Comparison of ENCODE assay signal across 8 cellular contexts in the genomic region with DNA sequence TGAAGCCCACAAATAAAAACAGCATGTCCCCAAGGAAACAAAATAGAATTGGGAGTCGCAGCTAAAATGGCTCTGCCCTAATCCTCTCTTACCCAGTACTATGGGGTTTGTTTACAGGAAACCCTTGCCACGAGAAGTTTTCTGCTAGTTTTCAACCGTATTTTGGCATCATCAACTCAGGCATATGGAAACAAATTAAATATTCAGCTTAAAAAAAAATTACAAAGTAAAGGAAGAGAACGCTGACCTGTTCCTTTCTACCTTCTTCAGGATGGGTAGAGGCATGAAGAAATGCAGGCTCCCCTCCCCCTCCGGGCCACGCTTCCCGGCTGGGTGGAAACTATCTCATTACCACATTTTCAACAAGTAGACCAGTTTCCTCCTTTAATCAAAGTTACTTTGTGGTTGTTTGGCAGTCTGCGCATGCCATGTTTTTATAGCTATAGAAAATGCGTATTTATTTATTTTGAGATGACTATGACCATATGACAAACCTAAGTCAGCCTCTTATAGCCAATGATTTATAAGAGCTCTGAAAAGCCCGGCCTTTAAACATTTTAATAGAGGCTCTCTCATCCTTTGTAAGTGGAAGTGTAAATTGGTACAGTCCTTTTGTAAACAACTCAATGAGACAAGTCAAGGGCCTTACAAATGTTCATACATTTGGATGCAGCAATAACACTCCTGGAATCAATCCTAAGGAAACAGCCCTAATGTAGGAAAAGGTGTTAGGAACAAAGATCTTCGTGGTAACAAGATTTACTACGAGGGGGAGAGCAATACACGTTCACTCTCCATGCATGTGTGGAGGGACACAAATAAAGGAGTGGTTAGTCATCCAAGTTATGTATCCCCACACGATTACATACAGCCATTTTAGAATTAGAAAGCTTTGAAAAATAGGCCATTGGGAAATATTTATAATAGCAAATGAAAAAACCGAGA. TPM values are rescaled to one million over a fixed set of nuclear protein-coding genes. Genes with fewer than 3 reads are reported as not detected.
DNase-seq lines count a peak whose midpoint lies in the region; ATAC-seq and TF ChIP-seq lines count a peak whose summit lies in the region.

No MANE protein-coding gene starts in this region.

- H3K27ac Mint-ChIP-seq in T-helper 17 cell (peak overlapping the region; percentile 96), mesothelial cell of epicardium (peak overlapping the region; percentile 68)
- peak overlapping the region; percentile 96 for H3K27ac Mint-ChIP-seq in stimulated activated effector memory CD8-positive, alpha-beta T cell treated with anti-CD3 and anti-CD28 coated beads, Interleukin-12 subunit alpha, Interleukin-12 subunit beta, amount 100 ng/mL, for 72 hours

- no peaks in the 10 kb centered on the region for H3K4me1 ChIP-seq in Karpas-422 (ENCODE audit: low read length)

- H3K4me3 Mint-ChIP-seq in T-helper 17 cell (peak overlapping the region; percentile 80), mesothelial cell of epicardium (no peak overlapping the region)
- peak overlapping the region; percentile 77 for H3K4me3 Mint-ChIP-seq in stimulated activated effector memory CD8-positive, alpha-beta T cell treated with anti-CD3 and anti-CD28 coated beads, Interleukin-12 subunit alpha, Interleukin-12 subunit beta, amount 100 ng/mL, for 72 hours

- no peaks in the 10 kb centered on the region for H3K9me2 ChIP-seq in Karpas-422 (replicated peaks; ENCODE audit: insufficient read depth, low read length)

- peaks cover 17% of the 10 kb centered on the region for H3K4me1 Mint-ChIP-seq in T-helper 17 cell
- H3K4me1 Mint-ChIP-seq in mesothelial cell of epicardium = peaks cover 30% of the 10 kb centered on the region
- peaks cover 10% of the 10 kb centered on the region for H3K4me1 Mint-ChIP-seq in stimulated activated effector memory CD8-positive, alpha-beta T cell treated with anti-CD3 and anti-CD28 coated beads, Interleukin-12 subunit alpha, Interleukin-12 subunit beta, amount 100 ng/mL, for 72 hours

- DNase-seq in Kasumi-1 (lab: John Stamatoyannopoulos, UW) (peak; percentile 69 to 71), T-helper 17 cell (peak in 2 of 3 donors; percentile 46 to 55), astrocyte of the hippocampus (ENCODE audit: low read depth, low spot score) (peak; percentile 59), mesothelial cell of epicardium (ENCODE audit: low spot score in 2 of 2, unreplicated experiment in 2 of 2) (peak in 1 of 2 experiments; percentile 35), NCI-H2081 treated with DMSO at 0.1 percent for 48 hours (lab: John Stamatoyannopoulos, UW) (no peak), Karpas-422 (no peak)
- peak; percentile 39 to 83 for DNase-seq in stimulated activated effector memory CD8-positive, alpha-beta T cell treated with anti-CD3 and anti-CD28 coated beads, Interleukin-12 subunit alpha, Interleukin-12 subunit beta, amount 100 ng/mL, for 72 hours (ENCODE audit: low spot score in 2 of 2)

- H3K9ac ChIP-seq in Karpas-422 (ENCODE audit: low read length) = no peak overlapping the region

- H3K27me3 Mint-ChIP-seq in T-helper 17 cell = no peaks in the 10 kb centered on the region
- H3K27me3 Mint-ChIP-seq in mesothelial cell of epicardium (ENCODE audit: low read depth) = no peaks in the 10 kb centered on the region

- no peak overlapping the region for H3K27ac ChIP-seq in Karpas-422 (ENCODE audit: low read length)

- H3K9me3 ChIP-seq in T-helper 17 cell (ENCODE audit: control insufficient read depth, low read length, poor library complexity, severe bottlenecking) = no peaks in the 10 kb centered on the region
- H3K9me3 ChIP-seq in Karpas-422 (ENCODE audit: low read length) = no peaks in the 10 kb centered on the region; the same call in 1 of the 2 replicates

- ATAC-seq in GM18505 (IDR thresholded peaks at IDR 0.05; ENCODE audit: unreplicated experiment) = no peak
- ATAC-seq in T-helper 17 cell = peak; percentile 83
- peak; percentile 83 for ATAC-seq in stimulated activated effector memory CD8-positive, alpha-beta T cell treated with anti-CD3 and anti-CD28 coated beads, Interleukin-12 subunit alpha, Interleukin-12 subunit beta, amount 100 ng/mL, for 72 hours

- no peaks in the 10 kb centered on the region for H3K36me3 ChIP-seq in Karpas-422 (ENCODE audit: insufficient read depth, low read length)

- H3K9me3 Mint-ChIP-seq in mesothelial cell of epicardium = no peaks in the 10 kb centered on the region
- H3K9me3 Mint-ChIP-seq in stimulated activated effector memory CD8-positive, alpha-beta T cell treated with anti-CD3 and anti-CD28 coated beads, Interleukin-12 subunit alpha, Interleukin-12 subunit beta, amount 100 ng/mL, for 72 hours = no peaks in the 10 kb centered on the region

- no peak overlapping the region for H3K4me2 ChIP-seq in Karpas-422 (ENCODE audit: low read depth, low read length, poor library complexity, severe bottlenecking)

- no peaks in the 10 kb centered on the region for H3K36me3 Mint-ChIP-seq in T-helper 17 cell (ENCODE audit: low read depth)
- no peaks in the 10 kb centered on the region for H3K36me3 Mint-ChIP-seq in mesothelial cell of epicardium
- H3K36me3 Mint-ChIP-seq in stimulated activated effector memory CD8-positive, alpha-beta T cell treated with anti-CD3 and anti-CD28 coated beads, Interleukin-12 subunit alpha, Interleukin-12 subunit beta, amount 100 ng/mL, for 72 hours = peaks cover 19% of the 10 kb centered on the region

- H2AFZ ChIP-seq in Karpas-422 (ENCODE audit: low read length) = no peak overlapping the region

- H3K4me3 ChIP-seq in Karpas-422 (ENCODE audit: low read length) = no peak overlapping the region

- TF ChIP-seq POLR2A in GM18505 (IDR thresholded peaks at IDR 0.05; ENCODE audit: borderline replicate concordance, extremely low read depth, insufficient read depth, insufficient read length) = peak; percentile 36

- H3K27me3 ChIP-seq in Karpas-422 (ENCODE audit: low read length) = no peaks in the 10 kb centered on the region

- H3K79me2 ChIP-seq in Karpas-422 (ENCODE audit: low read length) = no peaks in the 10 kb centered on the region

- no peaks in the 10 kb centered on the region for H4K20me1 ChIP-seq in Karpas-422 (ENCODE audit: insufficient read depth, low read depth, low read length)

- no peak for TF ChIP-seq CTCF in mesothelial cell of epicardium (IDR thresholded peaks at IDR 0.05; ENCODE audit: unreplicated experiment)

RNA-seq across cellular contexts. Expression of gene ZNF217, which starts 16.1 kb away (rescaled TPM):
- total RNA-seq in T-helper 17 cell (10 to 100 TPM; 70.4 to 72.8 TPM), mesothelial cell of epicardium (38.1 to 39.5 TPM (median 38.8 TPM) in 3 replicates)
- 1.5 and 2.2 TPM in 2 replicates for total RNA-seq in Karpas-422 (2014; rRNA removed; shearing (Covaris generic); ENCODE audit: low replicate concordance)

Comparison
In these comparisons a context has a peak if more than half of its experiments do, and no peak if none do; other contexts are left out.
1. DNase-seq: peak in Kasumi-1 (2 of 2), T-helper 17 cell (2 of 3), astrocyte of the hippocampus (single experiment) and stimulated activated effector memory CD8-positive, alpha-beta T cell treated with anti-CD3 and anti-CD28 coated beads, Interleukin-12 subunit alpha, Interleukin-12 subunit beta, amount 100 ng/mL, for 72 hours (2 of 2); none in NCI-H2081 treated with DMSO at 0.1 percent for 48 hours (single experiment) and Karpas-422 (single experiment).
2. RNA of gene ZNF217, which starts 16.1 kb away (total RNA-seq): 70.4 to 72.8 TPM in T-helper 17 cell and 38.1 to 39.5 TPM in mesothelial cell of epicardium; 1.5 to 2.2 TPM in Karpas-422; every median in the first group is over 10 times any median in the second.
3. Peak in every context shown above with its lines, with median percentiles within 50 percentile points of each other: H3K27ac Mint-ChIP-seq.